Comparison of ENCODE assay signal across 8 cellular contexts in genomic region chr6:26342106-26342999, GRCh38. TPM values are rescaled to one million over a fixed set of nuclear protein-coding genes. Genes with fewer than 3 reads are reported as not detected.
DNase-seq lines count a peak whose midpoint lies in the region; ATAC-seq lines count a peak whose summit lies in the region.

No MANE protein-coding gene starts in this region.

- H3K18ac ChIP-seq in mesendoderm (ENCODE audit: low read length): no peak overlapping the region

- H3K9ac ChIP-seq in mesendoderm (ENCODE audit: low read length): peak overlapping the region; percentile 17

- H2AK5ac ChIP-seq in mesendoderm (ENCODE audit: low read length): no peak overlapping the region

- H2BK5ac ChIP-seq in mesendoderm (ENCODE audit: low read length): no peak overlapping the region

- peaks cover 18% of the 10 kb centered on the region for H3K27me3 Mint-ChIP-seq in activated CD4-positive, alpha-beta T cell treated with anti-CD3 and anti-CD28 coated beads, Interleukin-2, amount 10 ng/mL, durations not matched to agents 7 days and 5 days
- peaks cover 8% of the 10 kb centered on the region for H3K27me3 Mint-ChIP-seq in activated T-helper 2 cell treated with anti-CD3 and anti-CD28 coated beads, Interferon-gamma antibody, Interleukin-2, Interleukin-4, amounts not matched to agents 10 μg/mL and 5 μg/mL and 100 μg/mL, durations not matched to agents 14 hours and 24 hours and 36 hours (ENCODE audit: low read depth)

- no peak for DNase-seq in activated CD4-positive, alpha-beta T cell treated with anti-CD3 and anti-CD28 coated beads, Interleukin-2, amount 10 ng/mL, durations not matched to agents 7 days and 5 days
- no peak for DNase-seq in activated CD4-positive, alpha-beta T cell treated with anti-CD3 and anti-CD28 coated beads for 1 hour
- DNase-seq in activated T-helper 2 cell treated with anti-CD3 and anti-CD28 coated beads, Interferon-gamma antibody, Interleukin-2, Interleukin-4, amounts not matched to agents 10 μg/mL and 5 μg/mL and 100 μg/mL, durations not matched to agents 14 hours and 24 hours and 36 hours (ENCODE audit: low spot score): no peak
- DNase-seq in mesendoderm (peak; percentile 91), ureter (ENCODE audit: low spot score) (no peak), H4 (ENCODE audit: low spot score) (no peak), cardiac septum (ENCODE audit: low spot score) (no peak)

- peak overlapping the region; percentile 70 for H3K4me3 Mint-ChIP-seq in activated CD4-positive, alpha-beta T cell treated with anti-CD3 and anti-CD28 coated beads, Interleukin-2, amount 10 ng/mL, durations not matched to agents 7 days and 5 days
- H3K4me3 Mint-ChIP-seq in activated T-helper 2 cell treated with anti-CD3 and anti-CD28 coated beads, Interferon-gamma antibody, Interleukin-2, Interleukin-4, amounts not matched to agents 10 μg/mL and 5 μg/mL and 100 μg/mL, durations not matched to agents 14 hours and 24 hours and 36 hours (ENCODE audit: low read depth): peak overlapping the region; percentile 78

- peak overlapping the region; percentile 63 for H3K4me2 ChIP-seq in mesendoderm (ENCODE audit: low read length)

- H3K23ac ChIP-seq in mesendoderm (ENCODE audit: low read length): no peak overlapping the region

- no peak overlapping the region for H2BK15ac ChIP-seq in mesendoderm (replicated peaks; ENCODE audit: low read depth)

- peak overlapping the region; percentile 15 for H3K4me3 ChIP-seq in mesendoderm (ENCODE audit: low read length)

- no peaks in the 10 kb centered on the region for H3K4me1 ChIP-seq in mesendoderm (ENCODE audit: control insufficient read depth, low read depth, low read length)

- H3K27ac ChIP-seq in mesendoderm (ENCODE audit: low read depth, low read length): no peak overlapping the region

- H3K27ac Mint-ChIP-seq in activated CD4-positive, alpha-beta T cell treated with anti-CD3 and anti-CD28 coated beads, Interleukin-2, amount 10 ng/mL, durations not matched to agents 7 days and 5 days: peak overlapping the region; percentile 85
- H3K27ac Mint-ChIP-seq in activated T-helper 2 cell treated with anti-CD3 and anti-CD28 coated beads, Interferon-gamma antibody, Interleukin-2, Interleukin-4, amounts not matched to agents 10 μg/mL and 5 μg/mL and 100 μg/mL, durations not matched to agents 14 hours and 24 hours and 36 hours: peak overlapping the region; percentile 74

- peaks cover 20% of the 10 kb centered on the region for H3K4me1 Mint-ChIP-seq in activated CD4-positive, alpha-beta T cell treated with anti-CD3 and anti-CD28 coated beads, Interleukin-2, amount 10 ng/mL, durations not matched to agents 7 days and 5 days
- H3K4me1 Mint-ChIP-seq in activated T-helper 2 cell treated with anti-CD3 and anti-CD28 coated beads, Interferon-gamma antibody, Interleukin-2, Interleukin-4, amounts not matched to agents 10 μg/mL and 5 μg/mL and 100 μg/mL, durations not matched to agents 14 hours and 24 hours and 36 hours (ENCODE audit: low read depth): peaks cover 22% of the 10 kb centered on the region

- H3K9me3 Mint-ChIP-seq in activated CD4-positive, alpha-beta T cell treated with anti-CD3 and anti-CD28 coated beads, Interleukin-2, amount 10 ng/mL, durations not matched to agents 7 days and 5 days: no peaks in the 10 kb centered on the region
- no peaks in the 10 kb centered on the region for H3K9me3 Mint-ChIP-seq in activated T-helper 2 cell treated with anti-CD3 and anti-CD28 coated beads, Interferon-gamma antibody, Interleukin-2, Interleukin-4, amounts not matched to agents 10 μg/mL and 5 μg/mL and 100 μg/mL, durations not matched to agents 14 hours and 24 hours and 36 hours

- no peak overlapping the region for H2BK120ac ChIP-seq in mesendoderm (ENCODE audit: low read depth, low read length)

- H3K79me1 ChIP-seq in mesendoderm (ENCODE audit: low read length): no peaks in the 10 kb centered on the region

- POLR2A ChIA-PET in activated CD4-positive, alpha-beta T cell treated with anti-CD3 and anti-CD28 coated beads, Interleukin-2, amount 10 ng/mL, durations not matched to agents 7 days and 5 days (lab: Charles Lee): no interaction called here

- intact Hi-C loops in activated T-helper 2 cell treated with anti-CD3 and anti-CD28 coated beads, Interferon-gamma antibody, Interleukin-2, Interleukin-4, amounts not matched to agents 10 μg/mL and 5 μg/mL and 100 μg/mL, durations not matched to agents 14 hours and 24 hours and 36 hours (cut with micrococcal nuclease): loop anchor here (1.0 to 5.0 kb wide), 5 partner anchors 22 to 225 kb away; partner anchors contain the start of genes BTN2A2 and BTN3A1
- intact Hi-C loops in cardiac septum (cut with DNase I): loop anchor here (5.0 kb wide), 2 partner anchors 230 to 735 kb away; no protein-coding TSS in a partner anchor

- H4K5ac ChIP-seq in mesendoderm (ENCODE audit: low read length): no peak overlapping the region

- CTCF ChIA-PET in activated CD4-positive, alpha-beta T cell treated with anti-CD3 and anti-CD28 coated beads, Interleukin-2, amount 10 ng/mL, durations not matched to agents 7 days and 5 days (lab: Charles Lee): interaction anchor here (0.7 to 3.1 kb wide), 35 partner anchors 8 to 258 kb away, joined by 3 to 25 read pairs (median 6); partner anchors contain the start of genes ABT1 and HMGN4

- no peak overlapping the region for H4K8ac ChIP-seq in mesendoderm (ENCODE audit: low read depth, low read length)

- H3K36me3 Mint-ChIP-seq in activated CD4-positive, alpha-beta T cell treated with anti-CD3 and anti-CD28 coated beads, Interleukin-2, amount 10 ng/mL, durations not matched to agents 7 days and 5 days (ENCODE audit: low read depth): no peaks in the 10 kb centered on the region
- no peaks in the 10 kb centered on the region for H3K36me3 Mint-ChIP-seq in activated T-helper 2 cell treated with anti-CD3 and anti-CD28 coated beads, Interferon-gamma antibody, Interleukin-2, Interleukin-4, amounts not matched to agents 10 μg/mL and 5 μg/mL and 100 μg/mL, durations not matched to agents 14 hours and 24 hours and 36 hours (ENCODE audit: low read depth)

- H3K27me3 ChIP-seq in mesendoderm (ENCODE audit: insufficient read depth, low read length, poor library complexity): no peaks in the 10 kb centered on the region

- H3K56ac ChIP-seq in mesendoderm (ENCODE audit: low read length): peak overlapping the region; percentile 71

- H3K4ac ChIP-seq in mesendoderm (ENCODE audit: low read depth, low read length): no peak overlapping the region

- WGBS in mesendoderm (ENCODE audit: extremely low coverage, insufficient coverage, low lambda C conversion rate): no CpG with 5 or more reads among the region's 11 CpGs

- H3K36me3 ChIP-seq in mesendoderm (ENCODE audit: control insufficient read depth, insufficient read depth, low read length): no peaks in the 10 kb centered on the region

- peak; percentile 41 for ATAC-seq in HG03159 (IDR thresholded peaks at IDR 0.05; ENCODE audit: unreplicated experiment)

- H3K79me2 ChIP-seq in mesendoderm (ENCODE audit: control insufficient read depth, insufficient read depth, low read length): no peaks in the 10 kb centered on the region

RNA-seq across cellular contexts. Expression of gene BTN3A2, which starts 22.6 kb away (rescaled TPM):
- total RNA-seq in activated CD4-positive, alpha-beta T cell treated with anti-CD3 and anti-CD28 coated beads, Interleukin-2, amount 10 ng/mL, durations not matched to agents 7 days and 5 days: 100 to 1,000 TPM; 121 to 125 TPM
- total RNA-seq in activated T-helper 2 cell treated with anti-CD3 and anti-CD28 coated beads, Interferon-gamma antibody, Interleukin-2, Interleukin-4, amounts not matched to agents 10 μg/mL and 5 μg/mL and 100 μg/mL, durations not matched to agents 14 hours and 24 hours and 36 hours: 61.2 and 63.2 TPM in 2 replicates
- 0.49 TPM for polyA plus RNA-seq in mesendoderm (2013, experiment 1 of 2)
- polyA plus RNA-seq in mesendoderm (2013, experiment 2 of 2): 0.52 TPM
- total RNA-seq in ureter: 15.8 TPM
- total RNA-seq in H4 (2014; rRNA removed; shearing (Covaris generic)): 29.6 and 32.0 TPM in 2 replicates
- total RNA-seq in cardiac septum: 9.2 TPM

RNA-seq across cellular contexts. Expression of gene BTN2A2, which starts 40.6 kb away (rescaled TPM):
- total RNA-seq in activated CD4-positive, alpha-beta T cell treated with anti-CD3 and anti-CD28 coated beads, Interleukin-2, amount 10 ng/mL, durations not matched to agents 7 days and 5 days: 10 to 100 TPM; 12.4 to 12.7 TPM
- total RNA-seq in activated T-helper 2 cell treated with anti-CD3 and anti-CD28 coated beads, Interferon-gamma antibody, Interleukin-2, Interleukin-4, amounts not matched to agents 10 μg/mL and 5 μg/mL and 100 μg/mL, durations not matched to agents 14 hours and 24 hours and 36 hours: 23.9 and 24.6 TPM in 2 replicates
- polyA plus RNA-seq in mesendoderm (2013, experiment 1 of 2): 7.0 TPM
- polyA plus RNA-seq in mesendoderm (2013, experiment 2 of 2): 6.1 TPM
- total RNA-seq in ureter (15.0 TPM), cardiac septum (2.8 TPM)
- total RNA-seq in H4 (2014; rRNA removed; shearing (Covaris generic)): 3.6 and 6.2 TPM in 2 replicates

RNA-seq across cellular contexts. Expression of gene BTN3A1, which starts 59.7 kb away (rescaled TPM):
- total RNA-seq in activated CD4-positive, alpha-beta T cell treated with anti-CD3 and anti-CD28 coated beads, Interleukin-2, amount 10 ng/mL, durations not matched to agents 7 days and 5 days: 10 to 100 TPM; 87.9 to 94.0 TPM
- total RNA-seq in activated T-helper 2 cell treated with anti-CD3 and anti-CD28 coated beads, Interferon-gamma antibody, Interleukin-2, Interleukin-4, amounts not matched to agents 10 μg/mL and 5 μg/mL and 100 μg/mL, durations not matched to agents 14 hours and 24 hours and 36 hours: 34.8 and 38.6 TPM in 2 replicates
- polyA plus RNA-seq in mesendoderm (2013, experiment 1 of 2): 0.66 TPM
- polyA plus RNA-seq in mesendoderm (2013, experiment 2 of 2): 0.84 TPM
- total RNA-seq in ureter (26.2 TPM), cardiac septum (7.4 TPM)
- 26.6 and 29.0 TPM in 2 replicates for total RNA-seq in H4 (2014; rRNA removed; shearing (Covaris generic))
